In the genomic region with DNA sequence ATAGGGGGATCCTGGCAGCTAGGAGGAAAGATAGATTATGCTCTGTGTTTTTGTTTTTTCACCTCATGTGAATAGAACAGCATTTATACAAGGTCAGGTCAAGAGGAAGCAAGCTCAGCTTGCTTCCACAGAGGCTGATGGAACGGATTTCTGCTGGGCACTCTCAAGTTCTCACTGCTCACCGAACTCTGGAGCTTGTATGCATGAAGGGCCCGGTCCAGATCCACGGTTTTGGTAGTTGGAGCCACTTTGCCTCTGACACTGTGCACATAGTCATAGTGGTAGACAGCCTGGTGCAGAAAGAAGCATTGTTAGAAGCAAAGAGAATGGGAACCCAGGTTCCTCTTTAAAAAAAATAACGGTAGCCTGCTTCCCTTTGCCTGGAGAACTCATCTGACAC, we compare ENCODE assay signal across 20 cellular contexts.
DNase-seq lines count a peak whose midpoint lies in the region; ATAC-seq, FAIRE-seq and TF ChIP-seq lines count a peak whose summit lies in the region.
"Had no signal": no experiment of that assay in that cellular context is flagged by ENCODE, and none has a peak within 500 bp of the region (broad histone marks: within the 10 kb centered on the region; RNA-seq: fewer than 3 reads in every experiment).

No MANE protein-coding gene starts in this region.

- H3K4me3 ChIP-seq in mesendoderm (ENCODE audit: low read length) (no peak overlapping the region), gastrocnemius medialis (no peak overlapping the region), coronary artery (no peak overlapping the region)
- H3K4me3 ChIP-seq: HAP-1 had no signal

- no peak overlapping the region for H3K9ac ChIP-seq in mesendoderm (ENCODE audit: low read length)

- no peak overlapping the region for H3K18ac ChIP-seq in mesendoderm (ENCODE audit: low read length)

- in situ Hi-C loops in gastrocnemius medialis (cut with MboI; ENCODE audit: low sequenced_read_pairs in 4 of 4), result no loop called here

- no peak overlapping the region for H4K8ac ChIP-seq in mesendoderm (ENCODE audit: low read depth, low read length)

- H2BK5ac ChIP-seq in mesendoderm (ENCODE audit: low read length), result no peak overlapping the region

- H3K36me3 ChIP-seq in mesendoderm (ENCODE audit: control insufficient read depth, insufficient read depth, low read length) (no peaks in the 10 kb centered on the region), gastrocnemius medialis (peaks cover 8 to 100% of the 10 kb centered on the region in 2 donors)
- H3K36me3 ChIP-seq: HAP-1 had no signal

- intact Hi-C loops in gastrocnemius medialis (cut with DNase I; ENCODE audit: low total_unique reads), result loop anchor here (5.0 kb wide), 1 partner anchor 44 kb away; no protein-coding TSS in a partner anchor

- H2BK120ac ChIP-seq in mesendoderm (ENCODE audit: low read depth, low read length), result no peak overlapping the region

- TF ChIP-seq CTCF in gastrocnemius medialis (IDR thresholded peaks at IDR 0.05 in 4 of 5, conservative IDR thresholded peaks at IDR 0.05 in 1 of 5) (no peak), coronary artery (IDR thresholded peaks at IDR 0.05) (no peak)

- H3K79me2 ChIP-seq in mesendoderm (ENCODE audit: control insufficient read depth, insufficient read depth, low read length), result no peaks in the 10 kb centered on the region

- FAIRE-seq in RCC 7860 (lab: Jason Lieb, UNC), result no peak
- FAIRE-seq: GM12891, GM18507, H54 had no signal

- WGBS in mesendoderm (ENCODE audit: extremely low coverage, insufficient coverage, low lambda C conversion rate), result no CpG with 5 or more reads among the region's 5 CpGs

- peak overlapping the region; percentile 12 for H3K23ac ChIP-seq in mesendoderm (ENCODE audit: low read length)

- no peak overlapping the region for H3K56ac ChIP-seq in mesendoderm (ENCODE audit: low read length)

- H3K4me1 ChIP-seq in mesendoderm (ENCODE audit: control insufficient read depth, low read depth, low read length), result no peaks in the 10 kb centered on the region
- peaks cover 9 to 10% of the 10 kb centered on the region in 2 donors for H3K4me1 ChIP-seq in gastrocnemius medialis

- H2AK5ac ChIP-seq in mesendoderm (ENCODE audit: low read length), result no peak overlapping the region

- H3K27me3 ChIP-seq in mesendoderm (ENCODE audit: insufficient read depth, low read length, poor library complexity) (no peaks in the 10 kb centered on the region), gastrocnemius medialis (no peaks in the 10 kb centered on the region)

- no peak overlapping the region for H2BK15ac ChIP-seq in mesendoderm (replicated peaks; ENCODE audit: low read depth)

- H3K27ac ChIP-seq in mesendoderm (ENCODE audit: low read depth, low read length) (no peak overlapping the region), gastrocnemius medialis (peak overlapping the region in 3 of 4 donors; percentile 53 to 78 (median 66)), coronary artery (no peak overlapping the region)

- no peak overlapping the region for H3K4me2 ChIP-seq in mesendoderm (ENCODE audit: low read length)

- no peak for ATAC-seq in gastrocnemius medialis

- DNase-seq in Kasumi-1 (lab: John Stamatoyannopoulos, UW), result peak; percentile 40 to 43
- DNase-seq in NCI-H69 (lab: John Stamatoyannopoulos, UW), result peak; percentile 16
- DNase-seq in mesendoderm, result no peak
- DNase-seq in gastrocnemius medialis, result no peak
- DNase-seq in coronary artery (ENCODE audit: low spot score), result no peak
- DNase-seq in kidney glomerular epithelial cell (lab: John Stamatoyannopoulos, UW), result no peak
- DNase-seq in RCC 7860 (ENCODE audit: low spot score), result no peak
- DNase-seq in NCI-H82 treated with DMSO at 0.1 percent for 48 hours (lab: John Stamatoyannopoulos, UW; ENCODE audit: unreplicated experiment), result no peak
- DNase-seq: C1 segment of cervical spinal cord; Calu3; CD4-positive, alpha-beta memory T cell; DMS53; DMS79 treated with DMSO at 0.1 percent for 48 hours; GF-D8; GOT3; HFFc6 had no signal

- H3K4ac ChIP-seq in mesendoderm (ENCODE audit: low read depth, low read length), result no peak overlapping the region

- no peak for TF ChIP-seq POLR2A in gastrocnemius medialis (IDR thresholded peaks at IDR 0.05)

- no peaks in the 10 kb centered on the region for H3K9me3 ChIP-seq in gastrocnemius medialis

- no peak overlapping the region for H4K5ac ChIP-seq in mesendoderm (ENCODE audit: low read length)

- H3K79me1 ChIP-seq in mesendoderm (ENCODE audit: low read length), result no peaks in the 10 kb centered on the region

Comparison
In these comparisons a context has a peak if more than half of its experiments do, and no peak if none do; other contexts are left out.
1. DNase-seq: peak in Kasumi-1 (2 of 2) and NCI-H69 (single experiment); none in mesendoderm (single experiment), gastrocnemius medialis (0 of 2), coronary artery (single experiment), kidney glomerular epithelial cell (single experiment), RCC 7860 (single experiment) and NCI-H82 treated with DMSO at 0.1 percent for 48 hours (single experiment).
2. H3K27ac ChIP-seq: peak in gastrocnemius medialis (3 of 4); none in mesendoderm (single experiment) and coronary artery (0 of 2).